Comparison of ENCODE assay signal across 25 cellular contexts in the genomic region with DNA sequence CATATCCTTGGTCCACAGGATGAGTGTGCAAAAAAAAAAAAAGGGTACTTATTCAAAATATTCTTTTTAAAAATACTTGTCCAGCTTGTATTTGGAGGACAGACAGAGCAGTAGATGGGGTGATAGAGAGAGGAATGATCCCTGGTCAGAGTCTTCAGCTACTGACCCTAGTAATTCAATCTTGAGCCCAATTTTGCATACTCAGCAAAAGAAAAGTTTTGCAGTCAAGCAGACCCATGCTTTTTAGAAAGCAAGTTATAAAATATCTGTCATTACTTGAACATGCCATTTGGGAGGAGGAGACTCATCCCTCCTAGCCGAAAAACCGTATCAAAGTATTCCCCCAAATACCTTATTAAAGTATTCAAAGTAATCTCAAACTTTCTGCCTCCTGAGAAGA.
DNase-seq lines count a peak whose midpoint lies in the region; ATAC-seq, FAIRE-seq and TF ChIP-seq lines count a peak whose summit lies in the region.
"Had no signal": no experiment of that assay in that cellular context is flagged by ENCODE, and none has a peak within 500 bp of the region (broad histone marks: within the 10 kb centered on the region; RNA-seq: fewer than 3 reads in every experiment).

No MANE protein-coding gene starts in this region.

- 51% methylated on average over 2 of the region's 2 CpGs for WGBS in A549 (ENCODE audit: missing lambda C conversion rate)
- WGBS in IMR-90 (ENCODE audit: extremely low coverage in 2 of 2, insufficient read length in 1 of 2), 2 experiments, result no CpG with 5 or more reads among the region's 2 CpGs
- WGBS in K562 (ENCODE audit: insufficient coverage, low coverage, missing lambda C conversion rate), result 0% methylated on average over 2 of the region's 2 CpGs

- H3K9ac ChIP-seq in IMR-90 (ENCODE audit: low read depth, low read length), result no peak overlapping the region
- no peak overlapping the region for H3K9ac ChIP-seq in K562 (ENCODE audit: insufficient read depth in 1 of 2, low read depth in 2 of 2, low read length in 2 of 2)
- H3K9ac ChIP-seq: BLaER1 had no signal

- H3K14ac ChIP-seq in IMR-90 (replicated peaks; ENCODE audit: low read depth, low read length), result no peak overlapping the region

- POLR2A ChIA-PET in A549 (lab: Yijun Ruan, JAX), result no interaction called here
- POLR2A ChIA-PET in IMR-90 (lab: Charles Lee; ENCODE audit: unreplicated experiment), result no interaction called here
- POLR2A ChIA-PET in K562 (lab: Yijun Ruan, JAX), result interaction anchor here (0.8 kb wide), 1 partner anchor 39 kb away, joined by 3 read pairs; no protein-coding TSS in a partner anchor

- H2BK15ac ChIP-seq in IMR-90 (ENCODE audit: low read depth, low read length), result no peak overlapping the region

- H3K4me1 ChIP-seq in A549 (0 out of 3 replicates have a peak, but pooled peaks cover 3% of the 10 kb centered on the region), IMR-90 (ENCODE audit: control insufficient read depth, insufficient read depth, low read length) (peaks cover 3% of the 10 kb centered on the region; the same call in 1 of the 2 replicates), K562 (replicated peaks in 1 of 2; ENCODE audit: control insufficient read depth in 2 of 2, insufficient read depth in 2 of 2, low read length in 2 of 2) (no peaks in the 10 kb centered on the region)
- H3K4me1 ChIP-seq: BLaER1 had no signal

- no peak overlapping the region for H4K5ac ChIP-seq in IMR-90 (ENCODE audit: low read depth, low read length)

- no peak overlapping the region for H3K18ac ChIP-seq in IMR-90 (ENCODE audit: low read depth, low read length)

- DNase-seq in A549 (ENCODE audit: low read depth in 1 of 2, low spot score in 1 of 2) (no peak), IMR-90 (no peak), K562 (ENCODE audit: extremely low read depth in 1 of 4, low spot score in 3 of 4) (no peak), AG08396 (ENCODE audit: low spot score) (no peak)
- DNase-seq in activated CD4-positive, alpha-beta T cell treated with anti-CD3 and anti-CD28 coated beads for 1 hour, result no peak
- DNase-seq: 8988T; BE2C; C1 segment of cervical spinal cord; CD4-positive, alpha-beta memory T cell; CD4-positive, CD25-positive, alpha-beta regulatory T cell; CD8-positive, alpha-beta memory T cell; COR-L47; DMS 273 treated with DMSO at 0.1 percent for 48 hours; DMS153; DMS53; DMS79; DND-41; EL; GDM1 had no signal

- CTCF ChIA-PET in A549 (lab: Yijun Ruan, JAX) (interaction anchor here (1.1 kb wide), 1 partner anchor 15 kb away, joined by 3 read pairs; no protein-coding TSS in a partner anchor), IMR-90 (lab: Yijun Ruan, JAX) (no interaction called here), K562 (lab: Yijun Ruan, JAX; ENCODE audit: low intra/inter-chr PET ratio) (no interaction called here)

- H2AFZ ChIP-seq in IMR-90 (replicated peaks; ENCODE audit: low read length, poor library complexity), result no peak overlapping the region
- H2AFZ ChIP-seq in K562 (ENCODE audit: low read depth, low read length), result no peak overlapping the region

- FAIRE-seq in A549 (lab: Jason Lieb, UNC), result no peak
- FAIRE-seq in K562 (lab: Jason Lieb, UNC), result no peak
- FAIRE-seq: A204.1, GM12878, GM12892, GM18507 had no signal

- no peak for TF ChIP-seq POLR2A in A549 (IDR thresholded peaks at IDR 0.05; ENCODE audit: low read length)
- no peak for TF ChIP-seq POLR2A in IMR-90 (IDR thresholded peaks at IDR 0.05; ENCODE audit: low read depth, low read length)
- TF ChIP-seq POLR2A in K562 (conservative IDR thresholded peaks at IDR 0.05), result no peak

- ATAC-seq in A549 (no peak), IMR-90 (ENCODE audit: low read depth) (no peak), K562 (no peak), GM21526 (IDR thresholded peaks at IDR 0.05; ENCODE audit: low FRiP score, unreplicated experiment) (no peak)
- ATAC-seq: GM12878 had no signal

- H4K20me1 ChIP-seq in IMR-90 (ENCODE audit: insufficient read depth, low read length) (no peaks in the 10 kb centered on the region), K562 (replicated peaks; ENCODE audit: control insufficient read depth, insufficient read depth, low read length) (no peaks in the 10 kb centered on the region)
- H4K20me1 ChIP-seq: BLaER1 had no signal

- no peak overlapping the region for H3K4ac ChIP-seq in IMR-90 (ENCODE audit: low read depth, low read length)

- no peak overlapping the region for H4K91ac ChIP-seq in IMR-90 (ENCODE audit: insufficient read depth, low read depth, low read length)

- H3K9me3 ChIP-seq in A549 (no peaks in the 10 kb centered on the region), IMR-90 (ENCODE audit: control insufficient read depth, insufficient read depth, low read length) (no peaks in the 10 kb centered on the region), K562 (replicated peaks; ENCODE audit: control insufficient read depth, insufficient read depth, low read depth, low read length) (no peaks in the 10 kb centered on the region)
- H3K9me3 ChIP-seq: BE2C, BLaER1 had no signal

- H3K27ac ChIP-seq in A549, result no peak overlapping the region
- H3K27ac ChIP-seq in IMR-90 (ENCODE audit: insufficient read depth, low read length), result no peak overlapping the region
- no peak overlapping the region for H3K27ac ChIP-seq in K562 (ENCODE audit: extremely low read depth, low read depth, low read length)
- H3K27ac ChIP-seq: BLaER1 had no signal

- H3K56ac ChIP-seq in IMR-90 (ENCODE audit: extremely low read depth, insufficient read depth, low read length), result no peak overlapping the region

- H2BK5ac ChIP-seq in IMR-90 (ENCODE audit: low read depth, low read length, poor library complexity, severe bottlenecking), result no peak overlapping the region

- intact Hi-C loops in IMR-90 (cut with micrococcal nuclease) (no loop called here), K562 (cut with micrococcal nuclease) (no loop called here)

- no peaks in the 10 kb centered on the region for H3K79me2 ChIP-seq in K562 (ENCODE audit: control insufficient read depth, insufficient read depth, low read length)

- H3K9me1 ChIP-seq in IMR-90 (ENCODE audit: insufficient read depth, low read length) (no peaks in the 10 kb centered on the region), K562 (ENCODE audit: control insufficient read depth, insufficient read depth, low read length) (no peaks in the 10 kb centered on the region)

- in situ Hi-C loops in IMR-90 (cut with MboI; ENCODE audit: low sequenced_read_pairs), result no loop called here
- in situ Hi-C loops in K562 (cut with MboI), result no loop called here

- no peak overlapping the region for H2BK120ac ChIP-seq in IMR-90 (ENCODE audit: low read depth, low read length)

- H3K4me2 ChIP-seq in A549, result no peak overlapping the region
- H3K4me2 ChIP-seq in IMR-90 (ENCODE audit: low read depth, low read length), result no peak overlapping the region
- H3K4me2 ChIP-seq in K562 (ENCODE audit: insufficient read depth, low read length), result no peak overlapping the region
- H3K4me2 ChIP-seq: BLaER1 had no signal

- H4K8ac ChIP-seq in IMR-90 (ENCODE audit: low read depth in 2 of 2, low read length in 2 of 2), result no peak overlapping the region

- H3K36me3 ChIP-seq in IMR-90 (ENCODE audit: control insufficient read depth, insufficient read depth, low read length), result no peaks in the 10 kb centered on the region
- H3K36me3 ChIP-seq in K562 (ENCODE audit: control insufficient read depth, insufficient read depth, low read length), result no peaks in the 10 kb centered on the region
- H3K36me3 ChIP-seq: BE2C, BLaER1 had no signal

- dilution Hi-C loops in IMR-90 (cut with HindIII; ENCODE audit: low sequenced_read_pairs, unreplicated experiment), result no loop called here

- H3K4me3 ChIP-seq in A549, result no peak overlapping the region
- H3K4me3 ChIP-seq in IMR-90 (ENCODE audit: insufficient read depth, low read depth, low read length), result no peak overlapping the region
- H3K4me3 ChIP-seq in K562, result no peak overlapping the region
- H3K4me3 ChIP-seq: BLaER1, GM12878 had no signal

- no TSS peak for BruUV-seq in IMR-90 (replicated peaks; lab: Mats Ljungman, UMichigan)
- no TSS peak for BruUV-seq in K562 (replicated peaks; lab: Mats Ljungman, UMichigan)

- TF ChIP-seq CTCF in A549 (IDR thresholded peaks at IDR 0.05) (no peak), IMR-90 (conservative IDR thresholded peaks at IDR 0.05; ENCODE audit: low read depth, low read length) (no peak), K562 (IDR thresholded peaks at IDR 0.05 in 2 of 3, conservative IDR thresholded peaks at IDR 0.05 in 1 of 3; ENCODE audit: insufficient read depth in 2 of 3, low read depth in 1 of 3, low read length in 3 of 3) (no peak)

- H2AK9ac ChIP-seq in IMR-90 (replicated peaks; ENCODE audit: low read depth, low read length, poor library complexity), result no peak overlapping the region

- H3K27me3 ChIP-seq in IMR-90 (ENCODE audit: control insufficient read depth, insufficient read depth, low read length) (no peaks in the 10 kb centered on the region), K562 (ENCODE audit: control insufficient read depth in 2 of 2, insufficient read depth in 2 of 2, low read length in 2 of 2) (no peaks in the 10 kb centered on the region; a peak in 1 of 5 replicates)
- H3K27me3 ChIP-seq: BE2C, BLaER1 had no signal

- H2AK5ac ChIP-seq in IMR-90 (ENCODE audit: low read depth, low read length), result no peak overlapping the region

- H3K79me1 ChIP-seq in IMR-90 (ENCODE audit: low read depth in 1 of 2, low read length in 2 of 2), result no peaks in the 10 kb centered on the region

- no peak for TF ChIP-seq RAD21 in A549 (conservative IDR thresholded peaks at IDR 0.05 in 1 of 2, IDR thresholded peaks at IDR 0.05 in 1 of 2)
- no peak for TF ChIP-seq RAD21 in IMR-90 (IDR thresholded peaks at IDR 0.05; ENCODE audit: low read length)
- TF ChIP-seq RAD21 in K562 (CRISPR knock-in tag; conservative IDR thresholded peaks at IDR 0.05 in 1 of 2, IDR thresholded peaks at IDR 0.05 in 1 of 2), result no peak

- H3K23ac ChIP-seq in IMR-90 (ENCODE audit: low read depth, low read length), result no peak overlapping the region

- no peak overlapping the region for H2BK20ac ChIP-seq in IMR-90 (ENCODE audit: low read depth, low read length)

- no peak for TF ChIP-seq EP300 in A549 (IDR thresholded peaks at IDR 0.05)
- TF ChIP-seq EP300 in K562 (IDR thresholded peaks at IDR 0.05; ENCODE audit: low read length), result no peak

TF ChIP-seq in A549, 52 proteins besides CTCF, POLR2A, EP300 and RAD21 (continues in another document):
- TF ChIP-seq MAFK (IDR thresholded peaks at IDR 0.05; ENCODE audit: partially characterized antibody), result peak; percentile 89

TF ChIP-seq in IMR-90, 13 proteins besides CTCF, POLR2A, EP300 and RAD21:
- no peak for TF ChIP-seq MXI1 (IDR thresholded peaks at IDR 0.05; ENCODE audit: borderline replicate concordance, low read depth, low read length)
- TF ChIP-seq MAFK (IDR thresholded peaks at IDR 0.05; ENCODE audit: low read depth, low read length), result peak; percentile 96
- no peak for TF ChIP-seq RCOR1 (IDR thresholded peaks at IDR 0.05; ENCODE audit: insufficient replicate concordance, low read length)
TF ChIP-seq in IMR-90: peak in this region for 1.
